1 cellular context compared by ENCODE assay signal in genomic region chr1:43974443-43975248, GRCh38.
A peak's percentile ranks its signal among the peaks of the same experiment; 100 is the strongest.
TF ChIP-seq lines count a peak whose summit lies in the region.

Gene ATP6V0B (plus strand): TSS chr1:43974960. CDS start chr1:43975041, 81 bp downstream.

TF ChIP-seq in HepG2, 621 proteins besides CTCF, POLR2A, EP300 and RAD21 (continued from another document and continues in another):
- TF ChIP-seq CBFB (CRISPR knock-in tag; IDR thresholded peaks at IDR 0.05) (peak; percentile 91), HNRNPUL1 (IDR thresholded peaks at IDR 0.05; ENCODE audit: low read depth, low read length) (no peak), ZNF484 (CRISPR knock-in tag; IDR thresholded peaks at IDR 0.05; ENCODE audit: borderline replicate concordance, low read depth) (no peak), SP140L (CRISPR knock-in tag; IDR thresholded peaks at IDR 0.05; ENCODE audit: borderline replicate concordance) (no peak), TFDP1 (CRISPR knock-in tag; IDR thresholded peaks at IDR 0.05; ENCODE audit: borderline replicate concordance) (peak; percentile 92), ZNF720 (CRISPR knock-in tag; IDR thresholded peaks at IDR 0.05) (no peak), ZNF503 (CRISPR knock-in tag; IDR thresholded peaks at IDR 0.05) (0 out of 2 replicates have a peak, but pooled peaks have one; percentile 51), RFX3 (CRISPR knock-in tag; IDR thresholded peaks at IDR 0.05) (no peak), ZNF672 (CRISPR knock-in tag; IDR thresholded peaks at IDR 0.05) (no peak), ZSCAN22 (CRISPR knock-in tag; IDR thresholded peaks at IDR 0.05) (no peak), BCL3 (CRISPR knock-in tag; IDR thresholded peaks at IDR 0.05) (peak; percentile 61; the same call in 1 of the 2 replicates), REST (IDR thresholded peaks at IDR 0.05; ENCODE audit: borderline replicate concordance in 1 of 2, low read depth in 1 of 2, low read length in 2 of 2) (no peak), SRSF4 (IDR thresholded peaks at IDR 0.05; ENCODE audit: low read depth, low read length, poor library complexity, severe bottlenecking) (no peak), JARID2 (CRISPR knock-in tag; IDR thresholded peaks at IDR 0.05; ENCODE audit: insufficient replicate concordance) (no peak), TCF7L2 (IDR thresholded peaks at IDR 0.05; ENCODE audit: low read depth, low read length) (no peak), EHMT2 (IDR thresholded peaks at IDR 0.05; ENCODE audit: borderline replicate concordance, low read depth, low read length) (no peak), ONECUT2 (CRISPR knock-in tag; IDR thresholded peaks at IDR 0.05) (no peak), SKIL (CRISPR knock-in tag; IDR thresholded peaks at IDR 0.05; ENCODE audit: borderline replicate concordance) (no peak), ZBTB25 (CRISPR knock-in tag; IDR thresholded peaks at IDR 0.05) (peak; percentile 89), TBP (CRISPR knock-in tag; IDR thresholded peaks at IDR 0.05) (peak; percentile 61; the same call in 1 of the 2 replicates), MTA1 (CRISPR knock-in tag; IDR thresholded peaks at IDR 0.05; ENCODE audit: borderline replicate concordance) (0 out of 2 replicates have a peak, but pooled peaks have one; percentile 24), ZNF251 (CRISPR knock-in tag; IDR thresholded peaks at IDR 0.05) (no peak), MXD1 (CRISPR knock-in tag; IDR thresholded peaks at IDR 0.05) (peak; percentile 88), ZNF362 (CRISPR knock-in tag; IDR thresholded peaks at IDR 0.05; ENCODE audit: borderline replicate concordance) (no peak), LCORL (IDR thresholded peaks at IDR 0.05) (no peak), LCORL (CRISPR knock-in tag; IDR thresholded peaks at IDR 0.05) (peak; percentile 61; the same call in 1 of the 2 replicates), ZSCAN25 (CRISPR knock-in tag; IDR thresholded peaks at IDR 0.05) (0 out of 2 replicates have a peak, but pooled peaks have one; percentile 24), HMG20A (CRISPR knock-in tag; IDR thresholded peaks at IDR 0.05; ENCODE audit: borderline replicate concordance) (no peak), ZNF530 (CRISPR knock-in tag; IDR thresholded peaks at IDR 0.05; ENCODE audit: low read depth) (no peak), SALL2 (CRISPR knock-in tag; IDR thresholded peaks at IDR 0.05) (0 out of 2 replicates have a peak, but pooled peaks have one; percentile 20), SMYD3 (CRISPR knock-in tag; IDR thresholded peaks at IDR 0.05) (no peak), ZNF557 (CRISPR knock-in tag; IDR thresholded peaks at IDR 0.05) (no peak), ZNF691 (CRISPR knock-in tag; IDR thresholded peaks at IDR 0.05; ENCODE audit: borderline replicate concordance, low read depth) (no peak), RBFOX2 (IDR thresholded peaks at IDR 0.05; ENCODE audit: low read depth, low read length) (peak; percentile 96), CENPBD1 (CRISPR knock-in tag; IDR thresholded peaks at IDR 0.05; ENCODE audit: borderline replicate concordance, low read depth) (no peak), PAF1 (CRISPR knock-in tag; IDR thresholded peaks at IDR 0.05) (no peak), KDM2A (CRISPR knock-in tag; IDR thresholded peaks at IDR 0.05; ENCODE audit: borderline replicate concordance, low read depth) (peak; percentile 98), ZNF776 (CRISPR knock-in tag; IDR thresholded peaks at IDR 0.05) (peak; percentile 92), HMG20B (CRISPR knock-in tag; conservative IDR thresholded peaks at IDR 0.05) (no peak), ZNF597 (CRISPR knock-in tag; IDR thresholded peaks at IDR 0.05) (no peak), TERF1 (CRISPR knock-in tag; IDR thresholded peaks at IDR 0.05) (no peak), IRF9 (CRISPR knock-in tag; IDR thresholded peaks at IDR 0.05; ENCODE audit: borderline replicate concordance) (peak; percentile 80; the same call in 1 of the 2 replicates), RARG (CRISPR knock-in tag; IDR thresholded peaks at IDR 0.05; ENCODE audit: low read depth) (no peak), NCOA2 (CRISPR knock-in tag; IDR thresholded peaks at IDR 0.05) (no peak; the same call in 1 of the 2 replicates), IRF1 (CRISPR knock-in tag; IDR thresholded peaks at IDR 0.05; ENCODE audit: low read depth) (no peak)
